In the genomic region with DNA sequence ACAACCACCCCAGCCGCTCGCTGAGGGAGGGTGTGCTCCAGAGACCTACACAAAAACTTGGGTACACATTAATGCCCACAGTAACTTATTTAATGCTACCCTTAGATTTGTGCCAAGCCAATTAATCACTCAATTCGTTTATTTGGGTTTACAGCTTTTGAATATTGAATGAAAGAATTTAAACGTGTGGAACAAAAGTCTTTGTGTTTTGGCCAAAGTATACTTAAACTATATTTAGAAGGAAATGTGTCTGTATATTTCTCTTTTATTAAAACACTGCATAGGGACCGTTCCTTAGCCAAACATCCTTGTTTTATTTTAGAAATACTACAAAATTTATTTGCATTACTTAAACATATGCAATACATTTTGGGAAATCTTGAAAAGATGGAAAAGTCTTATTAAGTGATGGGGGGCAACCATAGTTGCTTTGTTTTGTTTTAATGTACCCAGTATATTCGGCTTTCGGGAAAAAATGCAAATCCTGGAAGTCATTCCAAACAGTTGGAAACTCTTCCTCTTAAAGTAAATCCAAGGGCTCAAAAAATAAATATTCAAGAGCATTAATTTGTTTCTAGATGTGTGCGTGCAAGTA, we compare ENCODE assay signal across 11 cellular contexts. TPM values are rescaled to one million over a fixed set of nuclear protein-coding genes. Genes with fewer than 3 reads are reported as not detected.
DNase-seq lines count a peak whose midpoint lies in the region; FAIRE-seq and TF ChIP-seq lines count a peak whose summit lies in the region.
"Had no signal": no experiment of that assay in that cellular context is flagged by ENCODE, and none has a peak within 500 bp of the region (broad histone marks: within the 10 kb centered on the region; RNA-seq: fewer than 3 reads in every experiment).

No MANE protein-coding gene starts in this region.

- H3K36me3 Mint-ChIP-seq in endothelial cell (ENCODE audit: low read depth, unreplicated experiment) = no peaks in the 10 kb centered on the region
- no peaks in the 10 kb centered on the region for H3K36me3 Mint-ChIP-seq in activated CD4-positive, alpha-beta T cell treated with anti-CD3 and anti-CD28 coated beads, Interleukin-2, amount 10 ng/mL, durations not matched to agents 24 days and 14 days (ENCODE audit: low read depth)

- H3K4me1 ChIP-seq in Karpas-422 (ENCODE audit: low read length) (peaks cover 56% of the 10 kb centered on the region), osteoblast (ENCODE audit: insufficient read depth, low read length) (peaks cover 15% of the 10 kb centered on the region)

- no peak for DNase-seq in Karpas-422
- DNase-seq in endothelial cell (ENCODE audit: low spot score) = no peak
- no peak for DNase-seq in osteoblast (ENCODE audit: insufficient read length, low spot score, missing footprints)
- no peak for DNase-seq in activated CD4-positive, alpha-beta T cell treated with anti-CD3 and anti-CD28 coated beads, Interleukin-2, amount 10 ng/mL, durations not matched to agents 24 days and 14 days
- no peak for DNase-seq in GM13977 (ENCODE audit: low spot score)
- DNase-seq in COLO829 (ENCODE audit: low spot score) = no peak
- DNase-seq in activated CD4-positive, alpha-beta T cell treated with anti-CD3 and anti-CD28 coated beads, Interleukin-2, amount 50 U/mL, for 4 hours = no peak
- DNase-seq: activated effector memory CD4-positive, alpha-beta T cell treated with Interleukin-2 at 50 U/mL for 16 hours; NCI-H187; PC-3 had no signal

- H3K9me3 ChIP-seq in Karpas-422 (ENCODE audit: low read length) = no peaks in the 10 kb centered on the region
- H3K9me3 ChIP-seq in osteoblast (ENCODE audit: low read depth, low read length) = no peaks in the 10 kb centered on the region

- H3K4me2 ChIP-seq in Karpas-422 (ENCODE audit: low read depth, low read length, poor library complexity, severe bottlenecking) (peak overlapping the region; percentile 60), osteoblast (ENCODE audit: insufficient read depth, low read length) (peak overlapping the region; percentile 77)

- H4K20me1 ChIP-seq in Karpas-422 (ENCODE audit: insufficient read depth, low read depth, low read length) (no peaks in the 10 kb centered on the region), osteoblast (ENCODE audit: insufficient read depth, low read length) (no peaks in the 10 kb centered on the region)

- H3K36me3 ChIP-seq in Karpas-422 (ENCODE audit: insufficient read depth, low read length) (no peaks in the 10 kb centered on the region), osteoblast (ENCODE audit: insufficient read depth, low read length) (no peaks in the 10 kb centered on the region)

- H3K27me3 ChIP-seq in Karpas-422 (ENCODE audit: low read length) (no peaks in the 10 kb centered on the region), osteoblast (ENCODE audit: insufficient read depth, low read length) (peaks cover 47% of the 10 kb centered on the region)

- peak; percentile 96 for FAIRE-seq in A204.1 (lab: Jason Lieb, UNC)

- H3K9me2 ChIP-seq in Karpas-422 (replicated peaks; ENCODE audit: insufficient read depth, low read length) = no peaks in the 10 kb centered on the region

- H3K27ac Mint-ChIP-seq in endothelial cell (ENCODE audit: unreplicated experiment) = peak overlapping the region; percentile 10
- no peak overlapping the region for H3K27ac Mint-ChIP-seq in activated CD4-positive, alpha-beta T cell treated with anti-CD3 and anti-CD28 coated beads, Interleukin-2, amount 10 ng/mL, durations not matched to agents 24 days and 14 days

- H2AFZ ChIP-seq in Karpas-422 (ENCODE audit: low read length) = no peak overlapping the region
- no peak overlapping the region for H2AFZ ChIP-seq in osteoblast (ENCODE audit: low read length)

- H3K79me2 ChIP-seq in Karpas-422 (ENCODE audit: low read length) = no peaks in the 10 kb centered on the region
- H3K79me2 ChIP-seq in osteoblast (ENCODE audit: insufficient read depth, low read length) = peaks cover 2% of the 10 kb centered on the region

- H3K4me3 ChIP-seq in Karpas-422 (ENCODE audit: low read length) (peak overlapping the region; percentile 59), osteoblast (ENCODE audit: insufficient read depth, low read length) (peak overlapping the region; percentile 64)

- H3K27me3 Mint-ChIP-seq in endothelial cell (ENCODE audit: unreplicated experiment) = peaks cover 2% of the 10 kb centered on the region
- H3K27me3 Mint-ChIP-seq in activated CD4-positive, alpha-beta T cell treated with anti-CD3 and anti-CD28 coated beads, Interleukin-2, amount 10 ng/mL, durations not matched to agents 24 days and 14 days = peaks cover 13% of the 10 kb centered on the region

- TF ChIP-seq CTCF in endothelial cell (IDR thresholded peaks at IDR 0.05; ENCODE audit: unreplicated experiment) (no peak), osteoblast (IDR thresholded peaks at IDR 0.05; ENCODE audit: extremely low read depth, low read depth, low read length) (no peak), GM13977 (IDR thresholded peaks at IDR 0.05; ENCODE audit: extremely low read depth, insufficient read depth, missing control alignments) (no peak)

- H3K9ac ChIP-seq in Karpas-422 (ENCODE audit: low read length) = peak overlapping the region; percentile 33; the same call in 1 of the 2 replicates

- H3K27ac ChIP-seq in Karpas-422 (ENCODE audit: low read length) (no peak overlapping the region), osteoblast (ENCODE audit: low read depth, low read length) (no peak overlapping the region)

- no peaks in the 10 kb centered on the region for H3K9me3 Mint-ChIP-seq in endothelial cell (ENCODE audit: unreplicated experiment)
- no peaks in the 10 kb centered on the region for H3K9me3 Mint-ChIP-seq in activated CD4-positive, alpha-beta T cell treated with anti-CD3 and anti-CD28 coated beads, Interleukin-2, amount 10 ng/mL, durations not matched to agents 24 days and 14 days

- H3K4me1 Mint-ChIP-seq in endothelial cell (ENCODE audit: unreplicated experiment) = peaks cover 73% of the 10 kb centered on the region
- no peaks in the 10 kb centered on the region for H3K4me1 Mint-ChIP-seq in activated CD4-positive, alpha-beta T cell treated with anti-CD3 and anti-CD28 coated beads, Interleukin-2, amount 10 ng/mL, durations not matched to agents 24 days and 14 days

- intact Hi-C loops in activated CD4-positive, alpha-beta T cell treated with anti-CD3 and anti-CD28 coated beads, Interleukin-2, amount 10 ng/mL, durations not matched to agents 24 days and 14 days (cut with micrococcal nuclease) = no loop called here

- in situ Hi-C loops in GM13977 (cut with MboI; ENCODE audit: low pct_unique_long_range_greater_than_20kb, low sequenced_read_pairs, unreplicated experiment) = loop anchor here (25.0 kb wide), 1 partner anchor 678 kb away; no protein-coding TSS in a partner anchor

- H3K4me3 Mint-ChIP-seq in endothelial cell (ENCODE audit: unreplicated experiment) = peak overlapping the region; percentile 21
- no peak overlapping the region for H3K4me3 Mint-ChIP-seq in activated CD4-positive, alpha-beta T cell treated with anti-CD3 and anti-CD28 coated beads, Interleukin-2, amount 10 ng/mL, durations not matched to agents 24 days and 14 days

RNA-seq across cellular contexts. Expression of gene ZNF608, which starts 11.8 kb away (rescaled TPM):
- 12.1 and 12.8 TPM in 2 replicates for total RNA-seq in Karpas-422 (2014; rRNA removed; shearing (Covaris generic); ENCODE audit: low replicate concordance)
- total RNA-seq in endothelial cell (ENCODE audit: unreplicated experiment) (88.0 TPM), osteoblast (11.6 and 14.7 TPM in 2 replicates)
- not detected in 2 replicates for total RNA-seq in activated CD4-positive, alpha-beta T cell treated with anti-CD3 and anti-CD28 coated beads, Interleukin-2, amount 10 ng/mL, durations not matched to agents 24 days and 14 days

Comparison
In these comparisons a context has a peak if more than half of its experiments do, and no peak if none do; other contexts are left out.
1. RNA of gene ZNF608, which starts 11.8 kb away (total RNA-seq): 88.0 TPM in endothelial cell (single experiment), 12.1 to 12.8 TPM in Karpas-422 and 11.6 to 14.7 TPM in osteoblast; not detected in activated CD4-positive, alpha-beta T cell treated with anti-CD3 and anti-CD28 coated beads, Interleukin-2, amount 10 ng/mL, durations not matched to agents 24 days and 14 days; every median in the first group is over 10 times any median in the second.